ENCODE assay signal across 12 cellular contexts in the genomic region with DNA sequence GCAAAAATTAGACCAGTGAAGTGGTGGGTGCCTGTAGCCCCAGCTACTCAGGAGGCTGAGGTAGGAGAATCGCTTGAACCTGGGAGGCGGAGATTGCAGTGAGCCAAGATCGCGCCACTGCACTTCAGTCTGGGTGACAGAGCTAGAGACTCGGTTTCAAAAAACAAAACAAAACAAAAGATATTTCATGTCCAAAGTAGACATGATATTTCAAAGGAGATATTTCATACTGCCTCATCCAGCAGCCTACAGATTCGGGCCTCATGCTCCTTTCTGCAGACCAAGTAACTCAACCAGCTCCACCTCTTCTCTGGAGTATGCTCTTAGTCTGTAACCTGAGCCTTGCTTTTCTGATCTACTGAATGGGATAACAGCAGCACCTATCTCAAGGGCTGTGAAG. TPM values are rescaled to one million over a fixed set of nuclear protein-coding genes. Genes with fewer than 3 reads are reported as not detected.
DNase-seq lines count a peak whose midpoint lies in the region; ATAC-seq and TF ChIP-seq lines count a peak whose summit lies in the region.
"Had no signal": no experiment of that assay in that cellular context is flagged by ENCODE, and none has a peak within 500 bp of the region (broad histone marks: within the 10 kb centered on the region; RNA-seq: fewer than 3 reads in every experiment).

No MANE protein-coding gene starts in this region.

- peak overlapping the region; percentile 74 for H3K27ac Mint-ChIP-seq in CD8-positive, alpha-beta T cell
- H3K27ac Mint-ChIP-seq in activated naive CD4-positive, alpha-beta T cell treated with anti-CD3 and anti-CD28 coated beads, Interleukin-2, amount 50 U/mL, for 72 hours: peak overlapping the region; percentile 87 to 99
- peak overlapping the region in 2 of 3 experiments; percentile 42 to 47 for H3K27ac Mint-ChIP-seq in nephron

- H3K27me3 ChIP-seq in A673 (replicated peaks; ENCODE audit: insufficient read depth, low read depth, low read length, poor library complexity) (no peaks in the 10 kb centered on the region), Karpas-422 (ENCODE audit: low read length) (no peaks in the 10 kb centered on the region)
- no peaks in the 10 kb centered on the region for H3K27me3 ChIP-seq in CD8-positive, alpha-beta T cell (ENCODE audit: insufficient read depth, low read length)
- H3K27me3 ChIP-seq: colonic mucosa, neutrophil had no signal

- H3K9me2 ChIP-seq in Karpas-422 (replicated peaks; ENCODE audit: insufficient read depth, low read length): no peaks in the 10 kb centered on the region

- POLR2A ChIA-PET in A673 (lab: Charles Lee; ENCODE audit: low non-redundant PET): interaction anchor here (0.7 kb wide), 1 partner anchor 11 kb away, joined by 3 read pairs; no protein-coding TSS in a partner anchor
- POLR2A ChIA-PET in CD8-positive, alpha-beta T cell (lab: Charles Lee): interaction anchor here (1.2 to 1.7 kb wide), 3 partner anchors 10 to 19 kb away, joined by 4 to 5 read pairs (median 4); a partner anchor contains a TSS

- no peak overlapping the region for H2AFZ ChIP-seq in Karpas-422 (ENCODE audit: low read length)

- intact Hi-C loops in A673 (cut with micrococcal nuclease; ENCODE audit: unreplicated experiment): no loop called here
- intact Hi-C loops in CD8-positive, alpha-beta T cell (cut with DNase I, micrococcal nuclease): no loop called here

- H3K36me3 Mint-ChIP-seq in CD8-positive, alpha-beta T cell: peaks cover 53% of the 10 kb centered on the region
- peaks cover 6 to 21% of the 10 kb centered on the region in 2 donors for H3K36me3 Mint-ChIP-seq in activated naive CD4-positive, alpha-beta T cell treated with anti-CD3 and anti-CD28 coated beads, Interleukin-2, amount 50 U/mL, for 72 hours
- H3K36me3 Mint-ChIP-seq in nephron (ENCODE audit: low read depth): peaks cover 18% of the 10 kb centered on the region

- TF ChIP-seq CTCF in A673 (conservative IDR thresholded peaks at IDR 0.05; ENCODE audit: low read depth, low read length) (no peak), nephron (IDR thresholded peaks at IDR 0.05; ENCODE audit: unreplicated experiment in 3 of 3) (no peak)
- no peak for TF ChIP-seq CTCF in CD8-positive, alpha-beta T cell (IDR thresholded peaks at IDR 0.05)

- H3K4me3 ChIP-seq in A673 (ENCODE audit: low read depth, low read length, poor library complexity, severe bottlenecking) (no peak overlapping the region), Karpas-422 (ENCODE audit: low read length) (no peak overlapping the region)
- no peak overlapping the region for H3K4me3 ChIP-seq in CD8-positive, alpha-beta T cell (ENCODE audit: low read depth, low read length)
- H3K4me3 ChIP-seq: colonic mucosa had no signal

- H3K4me1 Mint-ChIP-seq in CD8-positive, alpha-beta T cell (ENCODE audit: low read depth): peaks cover 65% of the 10 kb centered on the region
- peaks cover 61% of the 10 kb centered on the region for H3K4me1 Mint-ChIP-seq in nephron

- H3K36me3 ChIP-seq in A673 (ENCODE audit: insufficient read depth, low read length, poor library complexity, severe bottlenecking) (peaks cover 13% of the 10 kb centered on the region), Karpas-422 (ENCODE audit: insufficient read depth, low read length) (peaks cover 26% of the 10 kb centered on the region)
- H3K36me3 ChIP-seq in CD8-positive, alpha-beta T cell (ENCODE audit: insufficient read depth, low read length): peaks cover 5% of the 10 kb centered on the region
- H3K36me3 ChIP-seq: colonic mucosa had no signal

- H3K4me1 ChIP-seq in A673 (ENCODE audit: insufficient read depth, low read length, poor library complexity, severe bottlenecking) (peaks cover 17% of the 10 kb centered on the region), Karpas-422 (ENCODE audit: low read length) (no peaks in the 10 kb centered on the region)
- H3K4me1 ChIP-seq in CD8-positive, alpha-beta T cell (ENCODE audit: insufficient read depth, low read length): peaks cover 25% of the 10 kb centered on the region

- H4K20me1 ChIP-seq in Karpas-422 (ENCODE audit: insufficient read depth, low read depth, low read length): peaks cover 41% of the 10 kb centered on the region

- no TSS peak for BruUV-seq in A673 (replicated peaks; lab: Mats Ljungman, UMichigan)

- H3K79me2 ChIP-seq in Karpas-422 (ENCODE audit: low read length): peaks cover 96% of the 10 kb centered on the region

- H3K27ac ChIP-seq in A673 (ENCODE audit: low read depth, low read length, poor library complexity, severe bottlenecking): peak overlapping the region; percentile 52
- H3K27ac ChIP-seq in CD8-positive, alpha-beta T cell (ENCODE audit: low read depth, low read length): no peak overlapping the region
- no peak overlapping the region for H3K27ac ChIP-seq in Karpas-422 (ENCODE audit: low read length)
- H3K27ac ChIP-seq: neutrophil had no signal

- no peak overlapping the region for H3K4me2 ChIP-seq in Karpas-422 (ENCODE audit: low read depth, low read length, poor library complexity, severe bottlenecking)

- H3K27me3 Mint-ChIP-seq in CD8-positive, alpha-beta T cell (ENCODE audit: low read depth): no peaks in the 10 kb centered on the region
- no peaks in the 10 kb centered on the region for H3K27me3 Mint-ChIP-seq in nephron (ENCODE audit: low read depth)

- H3K4me3 Mint-ChIP-seq in CD8-positive, alpha-beta T cell: no peak overlapping the region
- no peak overlapping the region for H3K4me3 Mint-ChIP-seq in nephron

- CTCF ChIA-PET in A673 (lab: Charles Lee): no interaction called here
- CTCF ChIA-PET in CD8-positive, alpha-beta T cell (lab: Charles Lee): interaction anchor here (0.6 to 1.3 kb wide), 5 partner anchors 15 to 85 kb away, joined by 3 to 9 read pairs (median 4); a partner anchor contains a TSS

- H3K9me3 ChIP-seq in A673 (ENCODE audit: low read depth, low read length, poor library complexity, severe bottlenecking) (no peaks in the 10 kb centered on the region), Karpas-422 (ENCODE audit: low read length) (no peaks in the 10 kb centered on the region)
- no peaks in the 10 kb centered on the region for H3K9me3 ChIP-seq in CD8-positive, alpha-beta T cell (ENCODE audit: low read length)
- H3K9me3 ChIP-seq: colonic mucosa, neutrophil had no signal

- H3K9me3 Mint-ChIP-seq in CD8-positive, alpha-beta T cell: no peaks in the 10 kb centered on the region
- H3K9me3 Mint-ChIP-seq in activated naive CD4-positive, alpha-beta T cell treated with anti-CD3 and anti-CD28 coated beads, Interleukin-2, amount 50 U/mL, for 72 hours: no peaks in the 10 kb centered on the region
- H3K9me3 Mint-ChIP-seq in nephron: no peaks in the 10 kb centered on the region

- H3K9ac ChIP-seq in Karpas-422 (ENCODE audit: low read length): no peak overlapping the region

- DNase-seq in A673 (ENCODE audit: low spot score): no peak
- DNase-seq in CD8-positive, alpha-beta T cell: no peak
- no peak for DNase-seq in activated naive CD4-positive, alpha-beta T cell treated with anti-CD3 and anti-CD28 coated beads, Interleukin-2, amount 50 U/mL, for 72 hours (ENCODE audit: low spot score in 2 of 2)
- DNase-seq in globus pallidus (ENCODE audit: low spot score): no peak
- DNase-seq in iPS-NIHi11 (ENCODE audit: low spot score): no peak
- no peak for DNase-seq in Karpas-422
- DNase-seq in left lobe of liver (ENCODE audit: low spot score): no peak
- DNase-seq: activated effector memory CD4-positive, alpha-beta T cell treated with Interleukin-2 at 50 U/mL for 16 hours; NCI-H510A had no signal

- ATAC-seq in CD8-positive, alpha-beta T cell: no peak
- ATAC-seq in activated naive CD4-positive, alpha-beta T cell treated with anti-CD3 and anti-CD28 coated beads, Interleukin-2, amount 50 U/mL, for 72 hours: no peak
- no peak for ATAC-seq in left lobe of liver

RNA-seq across cellular contexts. Expression of a gene that starts 15.0 kb away (rescaled TPM):
- total RNA-seq in A673 (2021): 94.4 and 94.8 TPM in 2 replicates
- 10 to 100 TPM; 30.0 to 33.0 TPM for total RNA-seq in CD8-positive, alpha-beta T cell
- total RNA-seq in activated naive CD4-positive, alpha-beta T cell treated with anti-CD3 and anti-CD28 coated beads, Interleukin-2, amount 50 U/mL, for 72 hours: 100 to 1,000 TPM in 1 of 2 donors, 10 to 100 TPM in 1; 49.8 to 112 TPM
- total RNA-seq in Karpas-422 (2014; rRNA removed; shearing (Covaris generic); ENCODE audit: low replicate concordance): 13.0 and 29.4 TPM in 2 replicates
- total RNA-seq in left lobe of liver: 18.5 TPM

RNA-seq across cellular contexts. Expression of a gene that starts 32.0 kb away (rescaled TPM):
- 302 and 314 TPM in 2 replicates for total RNA-seq in A673 (2021)
- 10 to 100 TPM; 22.4 TPM for total RNA-seq in CD8-positive, alpha-beta T cell
- total RNA-seq in activated naive CD4-positive, alpha-beta T cell treated with anti-CD3 and anti-CD28 coated beads, Interleukin-2, amount 50 U/mL, for 72 hours: 100 to 1,000 TPM; 121 to 178 TPM
- total RNA-seq in Karpas-422 (2014; rRNA removed; shearing (Covaris generic); ENCODE audit: low replicate concordance): 47.5 and 83.0 TPM in 2 replicates
- total RNA-seq in left lobe of liver: 22.0 TPM

RNA-seq across cellular contexts. Expression of a gene that starts 50.2 kb away (rescaled TPM):
- 30.1 and 41.8 TPM in 2 replicates for total RNA-seq in A673 (2021)
- total RNA-seq in CD8-positive, alpha-beta T cell: 10 to 100 TPM; 17.9 to 18.4 TPM
- 10 to 100 TPM; 41.4 to 51.0 TPM for total RNA-seq in activated naive CD4-positive, alpha-beta T cell treated with anti-CD3 and anti-CD28 coated beads, Interleukin-2, amount 50 U/mL, for 72 hours
- total RNA-seq in Karpas-422 (2014; rRNA removed; shearing (Covaris generic); ENCODE audit: low replicate concordance): 35.8 and 67.5 TPM in 2 replicates
- 19.2 TPM for total RNA-seq in left lobe of liver
